ENCODE assay signal across 25 cellular contexts in the genomic region with DNA sequence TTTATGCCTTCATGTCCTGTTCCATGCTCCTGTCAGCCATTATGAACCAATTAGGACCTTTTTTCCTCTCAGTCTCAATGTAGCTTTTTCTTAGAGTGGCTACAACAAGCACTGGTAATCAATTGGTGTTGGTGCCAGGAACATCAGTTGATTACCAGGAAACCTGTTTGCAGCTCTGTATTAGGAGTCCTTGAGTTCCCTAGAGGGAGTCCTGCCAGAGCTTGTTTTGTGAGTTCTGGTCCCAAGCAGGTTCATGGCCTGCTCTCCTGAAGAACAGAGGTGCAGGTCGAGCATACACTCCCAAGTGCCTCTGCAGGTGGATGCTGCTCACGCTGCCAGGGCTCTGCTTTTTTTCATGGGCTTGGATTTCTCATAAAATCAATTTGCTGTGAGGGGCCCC.
"Had no signal": no experiment of that assay in that cellular context is flagged by ENCODE, and none has a peak within 500 bp of the region (broad histone marks: within the 10 kb centered on the region; RNA-seq: fewer than 3 reads in every experiment).

No MANE protein-coding gene starts in this region.

- H3K4me1 ChIP-seq: stomach, suprapubic skin, testis, thyroid gland, tibial artery, tibial nerve, upper lobe of left lung, upper lobe of right lung, uterus had no signal

- H3K4me3 ChIP-seq: stomach, suprapubic skin, testis, thoracic aorta, thyroid gland, tibial artery, tibial nerve, transverse colon, upper lobe of left lung, upper lobe of right lung, uterus, vagina had no signal

- FAIRE-seq: urothelium cell line had no signal

- H3K27ac ChIP-seq: stomach, suprapubic skin, testis, thoracic aorta, thyroid gland, tibial artery, tibial nerve, transverse colon, upper lobe of left lung, upper lobe of right lung, uterus, vagina had no signal

- H3K36me3 ChIP-seq: stomach, suprapubic skin, thoracic aorta, thyroid gland, tibial artery, tibial nerve, transverse colon, upper lobe of left lung, upper lobe of right lung, uterus, vagina had no signal

- ATAC-seq: stimulated activated memory B cell treated with anti-CD40 and anti-IgM and Interleukin-4, amounts not matched to agents 10 μg/mL and 1 μg/mL and 100 μg/mL, for 72 hours; stimulated activated naive B cell treated with anti-CD40 and anti-IgM and Interleukin-4, amounts not matched to agents 10 μg/mL and 1 μg/mL and 100 μg/mL, for 72 hours; stimulated activated naive CD8-positive, alpha-beta T cell treated with anti-CD3 and anti-CD28 coated beads, Interleukin-15, amount 100 ng/mL, for 72 hours; stimulated activated naive CD8-positive, alpha-beta T cell treated with anti-CD3 and anti-CD28 coated beads, Interleukin-15, Interleukin-2, amounts not matched to agents 100 U/mL and 50 U/mL, for 24 hours; upper lobe of right lung had no signal

- H3K9me3 ChIP-seq: suprapubic skin, testis, thyroid gland, upper lobe of right lung, uterus, vagina had no signal

- DNase-seq: stimulated activated CD4-positive, alpha-beta T cell treated with anti-CD3 and anti-CD28 coated beads, Interleukin-2, amount 100 ng/mL, for 48 hours; stimulated activated CD4-positive, alpha-beta T cell treated with anti-CD3 and anti-CD28 coated beads, Interleukin-4, amount 100 ng/mL, for 1 hour; stimulated activated CD4-positive, alpha-beta T cell treated with anti-CD3 and anti-CD28 coated beads, Interleukin-4, amount 100 ng/mL, for 24 hours; stimulated activated CD4-positive, alpha-beta T cell treated with anti-CD3 and anti-CD28 coated beads, Interleukin-4, amount 100 ng/mL, for 4 hours; stimulated activated CD8-positive, alpha-beta memory T cell treated with anti-CD3 and anti-CD28 coated beads, Interleukin-4, amount 100 ng/mL, for 48 hours; stimulated activated naive B cell treated with anti-CD40 and anti-IgM and Interleukin-4, amounts not matched to agents 10 μg/mL and 1 μg/mL and 100 μg/mL, for 72 hours; stimulated activated naive CD4-positive, alpha-beta T cell treated with Interleukin-2 at 50 U/mL for 16 hours; stimulated activated naive CD8-positive, alpha-beta T cell treated with anti-CD3 and anti-CD28 coated beads, Interleukin-15, amount 100 ng/mL, for 72 hours; stimulated activated naive CD8-positive, alpha-beta T cell treated with anti-CD3 and anti-CD28 coated beads, Interleukin-15, Interleukin-2, amounts not matched to agents 100 U/mL and 50 U/mL, for 24 hours; stomach; substantia nigra; testis; thyroid gland; tibial artery; transverse colon; trophoblast cell; upper lobe of left lung; upper lobe of right lung; uterus had no signal

- H3K27me3 ChIP-seq: stomach, suprapubic skin, testis, thyroid gland, tibial artery, tibial nerve, transverse colon, upper lobe of left lung, upper lobe of right lung, uterus, vagina had no signal
